In the genomic region with DNA sequence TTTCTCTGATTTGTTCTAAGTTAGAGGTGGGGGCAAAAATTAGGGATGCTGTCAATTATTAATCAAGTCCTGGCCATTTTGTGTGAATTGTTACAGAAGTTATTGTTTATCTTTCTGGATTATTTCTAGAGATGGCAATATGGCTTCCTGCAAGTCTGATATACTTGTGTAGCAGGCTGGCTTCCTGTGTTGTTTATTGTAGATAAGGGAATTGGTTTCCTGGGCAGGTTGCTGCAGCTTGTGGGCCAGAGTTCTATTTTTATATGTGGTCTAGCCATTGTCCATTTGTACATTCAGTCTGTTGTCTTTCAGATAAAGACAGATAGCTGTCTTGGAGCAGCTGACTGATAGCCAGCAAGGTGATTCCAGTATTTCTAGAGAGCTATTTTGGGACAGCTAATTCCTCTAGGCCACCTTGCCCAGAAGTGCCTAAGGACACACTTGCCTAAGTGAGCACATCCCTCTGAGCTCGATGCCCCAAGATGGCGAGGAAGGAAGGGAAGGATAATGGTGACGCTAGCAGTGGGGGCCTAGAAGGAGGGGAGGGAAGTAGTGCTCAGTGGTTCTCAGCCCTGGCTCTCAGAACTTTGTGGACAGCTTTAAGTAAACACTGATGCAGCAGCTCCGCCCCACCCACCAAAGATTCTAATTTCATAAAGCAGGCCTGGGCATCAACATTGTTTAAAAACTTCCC, we compare ENCODE assay signal across 20 cellular contexts. TPM values are rescaled to one million over a fixed set of nuclear protein-coding genes. Genes with fewer than 3 reads are reported as not detected.
DNase-seq lines count a peak whose midpoint lies in the region; ATAC-seq, FAIRE-seq and TF ChIP-seq lines count a peak whose summit lies in the region.
"Had no signal": no experiment of that assay in that cellular context is flagged by ENCODE, and none has a peak within 500 bp of the region (broad histone marks: within the 10 kb centered on the region; RNA-seq: fewer than 3 reads in every experiment).

No MANE protein-coding gene starts in this region.

- TF ChIP-seq EP300 in suprapubic skin (IDR thresholded peaks at IDR 0.05), result no peak

- no peaks in the 10 kb centered on the region for H3K36me3 Mint-ChIP-seq in MCF 10A (ENCODE audit: insufficient read depth, unreplicated experiment)
- H3K36me3 Mint-ChIP-seq: activated naive CD4-positive, alpha-beta T cell treated with anti-CD3 and anti-CD28 coated beads, Interleukin-2, amount 50 U/mL, for 24 hours; natural killer cell treated with Interleukin-12 subunit alpha and Interleukin-12 subunit beta and Interleukin-15 and Interleukin-18, amount 100 ng/mL, for 72 hours; stimulated activated memory B cell treated with anti-CD40 and anti-IgM and Interleukin-4, amounts not matched to agents 10 μg/mL and 1 μg/mL and 100 μg/mL, for 72 hours had no signal

- H3K36me3 ChIP-seq in SK-N-MC (ENCODE audit: insufficient read depth, low read length), result no peaks in the 10 kb centered on the region
- no peaks in the 10 kb centered on the region for H3K36me3 ChIP-seq in pancreas
- no peaks in the 10 kb centered on the region for H3K36me3 ChIP-seq in suprapubic skin

- TF ChIP-seq CTCF in pancreas (IDR thresholded peaks at IDR 0.05), result no peak
- no peak for TF ChIP-seq CTCF in suprapubic skin (IDR thresholded peaks at IDR 0.05)
- no peak for TF ChIP-seq CTCF in MCF 10A (IDR thresholded peaks at IDR 0.05; ENCODE audit: unreplicated experiment)

- peaks cover 0 to 18% (median 0%) of the 10 kb centered on the region in 3 donors for H3K4me1 ChIP-seq in pancreas
- H3K4me1 ChIP-seq in suprapubic skin, result no peaks in the 10 kb centered on the region

- H3K4me3 Mint-ChIP-seq in MCF 10A (ENCODE audit: unreplicated experiment), result no peak overlapping the region
- H3K4me3 Mint-ChIP-seq: activated naive CD4-positive, alpha-beta T cell treated with anti-CD3 and anti-CD28 coated beads, Interleukin-2, amount 50 U/mL, for 24 hours; natural killer cell treated with Interleukin-12 subunit alpha and Interleukin-12 subunit beta and Interleukin-15 and Interleukin-18, amount 100 ng/mL, for 72 hours; stimulated activated memory B cell treated with anti-CD40 and anti-IgM and Interleukin-4, amounts not matched to agents 10 μg/mL and 1 μg/mL and 100 μg/mL, for 72 hours had no signal

- H3K27me3 ChIP-seq in pancreas (no peaks in the 10 kb centered on the region), suprapubic skin (no peaks in the 10 kb centered on the region)

- ATAC-seq in pancreas (peak; percentile 65 to 87 (median 75)), GM19397 (IDR thresholded peaks at IDR 0.05; ENCODE audit: unreplicated experiment) (no peak)

- FAIRE-seq in pancreas (lab: Jason Lieb, UNC), result no peak

- TF ChIP-seq POLR2A in suprapubic skin (IDR thresholded peaks at IDR 0.05), result no peak

- no peak overlapping the region for H3K9ac ChIP-seq in SK-N-MC (ENCODE audit: insufficient read length)
- H3K9ac ChIP-seq: GM23248 had no signal

- intact Hi-C loops in pancreas (cut with DNase I) (loop anchor here (5.0 to 10.0 kb wide), 3 partner anchors 208 to 685 kb away; a partner anchor contains a TSS), MCF 10A (cut with micrococcal nuclease) (loop anchor here (1.0 to 2.0 kb wide), 4 partner anchors 337 to 863 kb away; no protein-coding TSS in a partner anchor)

- no peaks in the 10 kb centered on the region for H3K9me3 Mint-ChIP-seq in MCF 10A (ENCODE audit: unreplicated experiment)
- H3K9me3 Mint-ChIP-seq: activated naive CD4-positive, alpha-beta T cell treated with anti-CD3 and anti-CD28 coated beads, Interleukin-2, amount 50 U/mL, for 24 hours; natural killer cell treated with Interleukin-12 subunit alpha and Interleukin-12 subunit beta and Interleukin-15 and Interleukin-18, amount 100 ng/mL, for 72 hours; stimulated activated memory B cell treated with anti-CD40 and anti-IgM and Interleukin-4, amounts not matched to agents 10 μg/mL and 1 μg/mL and 100 μg/mL, for 72 hours had no signal

- peak; percentile 74 for DNase-seq in Jurkat, Clone E6-1 (ENCODE audit: low read depth, low spot score)
- no peak for DNase-seq in SK-N-MC (ENCODE audit: low read depth, low spot score)
- DNase-seq in dermis microvascular lymphatic vessel endothelial cell (ENCODE audit: low read depth in 2 of 2), result peak; percentile 10 to 87
- peak in 1 of 6 donors; percentile 11 for DNase-seq in pancreas
- DNase-seq in activated CD4-positive, CD25-positive, alpha-beta regulatory T cell (lab: John Stamatoyannopoulos, UW), result no peak
- DNase-seq in suprapubic skin (ENCODE audit: low spot score in 2 of 2), result no peak
- DNase-seq in MCF 10A (ENCODE audit: unreplicated experiment), result no peak
- DNase-seq: cerebellar nuclear complex; GM23248; Karpas-422; left colon; NCI-H2081; SIG-M5; stimulated activated CD4-positive, alpha-beta T cell treated with anti-CD3 and anti-CD28 coated beads, Interleukin-4, amount 100 ng/mL, for 4 hours had no signal

- H3K4me3 ChIP-seq in Jurkat, Clone E6-1 (ENCODE audit: low read length), result no peak overlapping the region
- H3K4me3 ChIP-seq in SK-N-MC (no peak overlapping the region), pancreas (no peak overlapping the region), suprapubic skin (no peak overlapping the region)
- H3K4me3 ChIP-seq: GM23248 had no signal

- no peaks in the 10 kb centered on the region; the same call in 1 of the 2 replicates for H3K9me3 ChIP-seq in SK-N-MC (ENCODE audit: low read depth, low read length)
- no peaks in the 10 kb centered on the region for H3K9me3 ChIP-seq in pancreas
- no peaks in the 10 kb centered on the region for H3K9me3 ChIP-seq in suprapubic skin

- no peaks in the 10 kb centered on the region for H3K27me3 Mint-ChIP-seq in MCF 10A (ENCODE audit: insufficient read depth, unreplicated experiment)
- H3K27me3 Mint-ChIP-seq: activated naive CD4-positive, alpha-beta T cell treated with anti-CD3 and anti-CD28 coated beads, Interleukin-2, amount 50 U/mL, for 24 hours; natural killer cell treated with Interleukin-12 subunit alpha and Interleukin-12 subunit beta and Interleukin-15 and Interleukin-18, amount 100 ng/mL, for 72 hours; stimulated activated memory B cell treated with anti-CD40 and anti-IgM and Interleukin-4, amounts not matched to agents 10 μg/mL and 1 μg/mL and 100 μg/mL, for 72 hours had no signal

- CTCF ChIA-PET in MCF 10A (lab: Yijun Ruan, JAX), result interaction anchor here (0.6 to 7.4 kb wide), 29 partner anchors 8 to 979 kb away, joined by 3 to 93 read pairs (median 4); a partner anchor contains a TSS

- H3K27ac Mint-ChIP-seq in MCF 10A (ENCODE audit: low read depth, unreplicated experiment), result no peak overlapping the region
- H3K27ac Mint-ChIP-seq: activated naive CD4-positive, alpha-beta T cell treated with anti-CD3 and anti-CD28 coated beads, Interleukin-2, amount 50 U/mL, for 24 hours; stimulated activated memory B cell treated with anti-CD40 and anti-IgM and Interleukin-4, amounts not matched to agents 10 μg/mL and 1 μg/mL and 100 μg/mL, for 72 hours had no signal

- peak overlapping the region; percentile 88 for H3K27ac ChIP-seq in SK-N-MC
- H3K27ac ChIP-seq in pancreas, result no peak overlapping the region
- no peak overlapping the region for H3K27ac ChIP-seq in suprapubic skin
- H3K27ac ChIP-seq: GM23248 had no signal

- WGBS in pancreas, 2 donors, result 40 to 54% methylated on average over 4 of the region's 4 CpGs
- WGBS in suprapubic skin, result 69% methylated on average over 4 of the region's 4 CpGs

- POLR2A ChIA-PET in MCF 10A (lab: Yijun Ruan, JAX), result interaction anchor here (0.7 to 1.3 kb wide), 4 partner anchors 211 to 592 kb away, joined by 3 to 9 read pairs (median 4); a partner anchor contains a TSS

- BruUV-seq in MCF 10A (replicated peaks; lab: Mats Ljungman, UMichigan), result no TSS peak

- no peaks in the 10 kb centered on the region for H3K4me1 Mint-ChIP-seq in MCF 10A (ENCODE audit: insufficient read depth, unreplicated experiment)

RNA-seq across cellular contexts. Expression of a gene that starts 25.5 kb away (rescaled TPM):
- not detected for polyA plus RNA-seq in Jurkat, Clone E6-1 (2012; ENCODE audit: insufficient read depth, insufficient read length)
- total RNA-seq in dermis microvascular lymphatic vessel endothelial cell (3.3 and 3.8 TPM in 2 replicates), pancreas (1 to 10 TPM; 1.0 to 3.8 (median 1.4) TPM), suprapubic skin (1 to 10 TPM in 1 of 4 donors, under 1 TPM in 1, not detected in 2; 0.81 to 1.1 TPM), MCF 10A (2022) (not detected in 2 replicates)
- polyA plus RNA-seq in pancreas, result 1 to 10 TPM; 1.2 to 2.2 TPM
- total RNA-seq: activated CD8-positive, alpha-beta memory T cell treated with anti-CD3 and anti-CD28 coated beads for 36 hours; epithelial cell of proximal tubule; GM23248 had no signal
- polyA plus RNA-seq: GM23248 had no signal

RNA-seq across cellular contexts. Expression of a gene that starts 31.7 kb away (rescaled TPM):
- not detected for polyA plus RNA-seq in Jurkat, Clone E6-1 (2012; ENCODE audit: insufficient read depth, insufficient read length)
- total RNA-seq in dermis microvascular lymphatic vessel endothelial cell (not detected in 2 replicates), pancreas (1 to 10 TPM; 1.0 to 4.4 (median 1.6) TPM), suprapubic skin (1 to 10 TPM in 1 of 4 donors, under 1 TPM in 1, not detected in 2; 0.45 to 1.7 TPM), MCF 10A (2022) (not detected in 2 replicates)
- polyA plus RNA-seq in pancreas, result under 1 TPM; 0.34 to 0.80 TPM
- total RNA-seq: activated CD8-positive, alpha-beta memory T cell treated with anti-CD3 and anti-CD28 coated beads for 36 hours; GM23248; natural killer cell treated with Interleukin-12 subunit alpha and Interleukin-12 subunit beta and Interleukin-15 and Interleukin-18, amount 100 ng/mL, for 72 hours had no signal
- polyA plus RNA-seq: GM23248 had no signal

Comparison
In these comparisons a context has a peak if more than half of its experiments do, and no peak if none do; other contexts are left out.
1. DNase-seq: peak in Jurkat, Clone E6-1 (single experiment) and dermis microvascular lymphatic vessel endothelial cell (2 of 2); none in SK-N-MC (single experiment), activated CD4-positive, CD25-positive, alpha-beta regulatory T cell (0 of 4), suprapubic skin (0 of 2) and MCF 10A (single experiment).